Comparison of ENCODE assay signal across 8 cellular contexts in the genomic region with DNA sequence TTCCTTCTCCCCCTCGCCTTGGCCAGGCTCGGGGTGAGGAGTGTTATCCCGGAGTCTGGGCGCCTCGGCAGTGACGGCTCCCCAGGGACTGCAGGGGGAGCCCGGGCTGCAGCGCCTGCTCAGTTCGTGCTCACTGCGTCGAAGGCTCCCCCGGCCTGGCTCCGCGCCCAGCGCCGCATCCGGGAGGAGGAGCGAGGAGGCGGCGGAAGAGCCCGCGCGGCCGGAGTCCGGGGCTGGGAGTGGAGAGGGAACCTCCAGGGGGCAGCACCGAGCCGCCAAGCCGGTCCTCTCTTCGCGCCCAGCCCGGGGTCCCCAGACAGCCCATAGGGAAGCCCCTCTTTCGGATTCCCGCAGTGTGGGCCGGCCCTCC. TPM values are rescaled to one million over a fixed set of nuclear protein-coding genes. Genes with fewer than 3 reads are reported as not detected.
DNase-seq lines count a peak whose midpoint lies in the region; ATAC-seq and TF ChIP-seq lines count a peak whose summit lies in the region.

No MANE protein-coding gene starts in this region.

- intact Hi-C loops in adrenal gland (cut with DNase I) (no loop called here), left ventricle myocardium inferior (cut with micrococcal nuclease) (no loop called here), prostate gland (cut with DNase I) (loop anchor here (1.0 kb wide), 1 partner anchor 79 kb away; the partner anchor contains the start of gene ETF1)

- H3K36me3 ChIP-seq in adrenal gland (replicated peaks in 1 of 2) = no peaks in the 10 kb centered on the region
- H3K36me3 ChIP-seq in left ventricle myocardium inferior = no peaks in the 10 kb centered on the region
- no peaks in the 10 kb centered on the region for H3K36me3 ChIP-seq in prostate gland
- no peaks in the 10 kb centered on the region for H3K36me3 ChIP-seq in urinary bladder (ENCODE audit: insufficient read depth)

- peak overlapping the region; percentile 92 to 98 (median 98) for H3K27ac ChIP-seq in adrenal gland
- peak overlapping the region; percentile 99 for H3K27ac ChIP-seq in left ventricle myocardium inferior (replicated peaks)
- peak overlapping the region; percentile 99 for H3K27ac ChIP-seq in prostate gland
- peak overlapping the region; percentile 96 for H3K27ac ChIP-seq in urinary bladder (ENCODE audit: low read depth)

- no peaks in the 10 kb centered on the region for H3K9me3 ChIP-seq in adrenal gland (replicated peaks in 1 of 3)
- no peaks in the 10 kb centered on the region for H3K9me3 ChIP-seq in left ventricle myocardium inferior (replicated peaks)
- H3K9me3 ChIP-seq in prostate gland = no peaks in the 10 kb centered on the region

- H3K4me3 ChIP-seq in GM12875 (ENCODE audit: low read depth, low read length) (peak overlapping the region; percentile 89), adrenal gland (peak overlapping the region; percentile 26 to 81 (median 46)), left ventricle myocardium inferior (peak overlapping the region; percentile 91), prostate gland (peak overlapping the region; percentile 69 to 97), urinary bladder (ENCODE audit: low read depth, low read length) (peak overlapping the region; percentile 46)

- 0 to 1% (median 0%) methylated on average over 9 to 34 of the region's 34 CpGs; no CpG with 5 or more reads in 1 of the 4 donors for WGBS in adrenal gland, 4 donors
- WGBS in prostate gland = 0% methylated on average over 14 of the region's 34 CpGs
- under 1% methylated on average over 34 of the region's 34 CpGs for WGBS in urinary bladder

- H3K27me3 ChIP-seq in adrenal gland (no peaks in the 10 kb centered on the region), left ventricle myocardium inferior (ENCODE audit: low read depth) (no peaks in the 10 kb centered on the region), prostate gland (replicated peaks; ENCODE audit: insufficient read depth) (no peaks in the 10 kb centered on the region)

- peak; percentile 80 for DNase-seq in NCI-H128 (lab: John Stamatoyannopoulos, UW; ENCODE audit: unreplicated experiment)
- DNase-seq in SW480 (ENCODE audit: low spot score) = peak; percentile 94
- DNase-seq in adrenal gland = peak; percentile 95 to 97 (median 96)
- peak; percentile 95 for DNase-seq in left ventricle myocardium inferior
- peak; percentile 94 for DNase-seq in prostate gland (ENCODE audit: low spot score)

- TF ChIP-seq POLR2A in adrenal gland (IDR thresholded peaks at IDR 0.05) = peak; percentile 77 to 94
- peak; percentile 72 for TF ChIP-seq POLR2A in prostate gland (IDR thresholded peaks at IDR 0.05)

- peaks cover 4 to 14% of the 10 kb centered on the region in 2 donors for H3K4me1 ChIP-seq in adrenal gland (replicated peaks in 1 of 2)
- peaks cover 74% of the 10 kb centered on the region for H3K4me1 ChIP-seq in left ventricle myocardium inferior
- peaks cover 3% of the 10 kb centered on the region for H3K4me1 ChIP-seq in prostate gland (replicated peaks)
- peaks cover 2% of the 10 kb centered on the region for H3K4me1 ChIP-seq in urinary bladder (ENCODE audit: insufficient read depth)

- peak; percentile 57 for ATAC-seq in HG02759 (IDR thresholded peaks at IDR 0.05; ENCODE audit: unreplicated experiment)

- peak; percentile 89 for TF ChIP-seq CTCF in GM12875 (IDR thresholded peaks at IDR 0.05; ENCODE audit: borderline replicate concordance, insufficient read depth, low read depth, low read length)
- peak; percentile 84 to 98 (median 93) for TF ChIP-seq CTCF in adrenal gland (IDR thresholded peaks at IDR 0.05)
- TF ChIP-seq CTCF in left ventricle myocardium inferior (IDR thresholded peaks at IDR 0.05; ENCODE audit: borderline replicate concordance) = peak; percentile 94
- peak; percentile 76 to 98 (median 98) for TF ChIP-seq CTCF in prostate gland (IDR thresholded peaks at IDR 0.05)

RNA-seq across cellular contexts. Expression of gene EGR1, which starts 1.3 kb away (rescaled TPM):
- total RNA-seq in adrenal gland = 100 to 1,000 TPM in 1 of 8 donors, 10 to 100 TPM in 6, 1 to 10 TPM in 1; 8.5 to 221 (median 52.6) TPM
- 10 to 100 TPM; 42.9 to 61.5 (median 59.8) TPM for polyA plus RNA-seq in adrenal gland
- 7.8 TPM for total RNA-seq in left ventricle myocardium inferior
- total RNA-seq in prostate gland = 10 to 100 TPM; 12.2 to 19.5 TPM
- total RNA-seq in urinary bladder = 12.8 TPM
- 438 TPM for polyA plus RNA-seq in urinary bladder

RNA-seq across cellular contexts. Expression of gene REEP2, which starts 25.1 kb away (rescaled TPM):
- total RNA-seq in adrenal gland = 10 to 100 TPM in 1 of 8 donors, 1 to 10 TPM in 7; 2.4 to 14.3 (median 4.6) TPM
- polyA plus RNA-seq in adrenal gland = 10 to 100 TPM in 2 of 3 donors, 1 to 10 TPM in 1; 9.1 to 39.7 (median 11.8) TPM
- total RNA-seq in left ventricle myocardium inferior = 6.6 TPM
- total RNA-seq in prostate gland = 10 to 100 TPM in 1 of 2 donors, 1 to 10 TPM in 1; 4.1 to 21.2 TPM
- total RNA-seq in urinary bladder = 5.3 TPM
- polyA plus RNA-seq in urinary bladder = 17.6 TPM

Comparison
In these comparisons a context has a peak if more than half of its experiments do, and no peak if none do; other contexts are left out.
1. Peak in every context shown above with its lines: DNase-seq, ATAC-seq, H3K4me3 ChIP-seq and H3K27ac ChIP-seq.